Comparison of ENCODE assay signal across 8 cellular contexts in genomic region chr11:29527391-29527936, GRCh38.
DNase-seq lines count a peak whose midpoint lies in the region; ATAC-seq and TF ChIP-seq lines count a peak whose summit lies in the region.

No MANE protein-coding gene starts in this region.

- no peaks in the 10 kb centered on the region for H3K9me3 ChIP-seq in right atrium auricular region

- DNase-seq in Right ventricle myocardium superior = no peak
- no peak for DNase-seq in right atrium auricular region (ENCODE audit: low spot score)
- peak; percentile 65 for DNase-seq in M059J (ENCODE audit: low read depth)
- peak; percentile 81 for DNase-seq in dermis blood vessel endothelial cell
- peak; percentile 89 for DNase-seq in skeletal muscle cell (ENCODE audit: low read depth)
- no peak for DNase-seq in hippocampal formation (lab: John Stamatoyannopoulos, UW)
- DNase-seq in globus pallidus (ENCODE audit: low spot score) = no peak

- no peaks in the 10 kb centered on the region for H3K27me3 ChIP-seq in right atrium auricular region

- no peaks in the 10 kb centered on the region for H3K4me1 ChIP-seq in right atrium auricular region

- no peaks in the 10 kb centered on the region for H3K36me3 ChIP-seq in right atrium auricular region

- no peak overlapping the region for H3K4me3 ChIP-seq in right atrium auricular region
- H3K4me3 ChIP-seq in skeletal muscle cell (ENCODE audit: low read depth, low read length) = no peak overlapping the region

- ATAC-seq in Right ventricle myocardium superior (ENCODE audit: poor library complexity) (peak; percentile 66), HG02678 (IDR thresholded peaks at IDR 0.05; ENCODE audit: unreplicated experiment) (no peak)

- intact Hi-C loops in Right ventricle myocardium superior (cut with DNase I) = no loop called here

- peak in 1 of 2 donors; percentile 47 for TF ChIP-seq CTCF in right atrium auricular region (IDR thresholded peaks at IDR 0.05)

- no peak overlapping the region for H3K27ac ChIP-seq in right atrium auricular region

Comparison
In these comparisons a context has a peak if more than half of its experiments do, and no peak if none do; other contexts are left out.
1. DNase-seq: peak in M059J (single experiment), dermis blood vessel endothelial cell (single experiment) and skeletal muscle cell (single experiment); none in Right ventricle myocardium superior (single experiment), right atrium auricular region (single experiment), hippocampal formation (0 of 2) and globus pallidus (single experiment).